ENCODE assay signal across 21 cellular contexts in the genomic region with DNA sequence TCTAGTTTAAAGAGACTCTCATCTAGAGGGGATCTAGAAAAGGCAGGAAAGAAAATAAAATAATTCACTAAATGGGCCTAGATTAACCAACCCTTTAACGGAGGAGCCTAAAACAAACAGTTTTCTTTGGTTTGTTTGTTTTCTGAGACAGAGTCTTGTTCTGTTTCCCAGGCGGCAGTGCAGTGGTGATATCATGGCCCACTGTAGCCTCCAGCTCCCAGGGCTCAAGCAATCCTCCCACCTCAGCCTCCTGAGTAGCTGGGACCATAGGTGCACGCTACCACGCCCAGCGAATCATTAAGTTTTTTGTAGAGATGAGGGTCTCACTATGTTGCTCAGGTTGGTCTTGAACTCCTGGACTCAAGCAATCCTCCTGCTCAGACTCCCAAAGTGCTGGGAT.
DNase-seq lines count a peak whose midpoint lies in the region; ATAC-seq and TF ChIP-seq lines count a peak whose summit lies in the region.
"Had no signal": no experiment of that assay in that cellular context is flagged by ENCODE, and none has a peak within 500 bp of the region (broad histone marks: within the 10 kb centered on the region; RNA-seq: fewer than 3 reads in every experiment).

No MANE protein-coding gene starts in this region.

- TF ChIP-seq CTCF in thyroid gland (IDR thresholded peaks at IDR 0.05) (no peak), transverse colon (IDR thresholded peaks at IDR 0.05) (no peak)

- H3K27ac ChIP-seq in thyroid gland (peak overlapping the region in 2 of 3 donors; percentile 11 to 27), transverse colon (no peak overlapping the region)
- H3K27ac ChIP-seq: 22Rv1; BLaER1 treated with 17β-estradiol and CSF1 and Interleukin-3, amounts not matched to agents 10 nM and 100 nM; GM23248 had no signal

- WGBS in thyroid gland, 2 donors: 78 to 88% methylated on average over 5 of the region's 5 CpGs
- WGBS in transverse colon (ENCODE audit: low coverage in 1 of 2), 2 donors: 60 to 88% methylated on average over 1 to 5 of the region's 5 CpGs

- H3K9me3 ChIP-seq in thyroid gland (no peaks in the 10 kb centered on the region), transverse colon (no peaks in the 10 kb centered on the region)
- H3K9me3 ChIP-seq: BE2C; BLaER1 treated with 17β-estradiol and CSF1 and Interleukin-3, amounts not matched to agents 10 nM and 100 nM had no signal

- TF ChIP-seq POLR2A in thyroid gland (IDR thresholded peaks at IDR 0.05) (no peak), transverse colon (IDR thresholded peaks at IDR 0.05) (no peak)

- intact Hi-C loops in thyroid gland (cut with DNase I) (no loop called here), transverse colon (cut with DNase I; ENCODE audit: low total_unique reads) (no loop called here)

- H3K27me3 ChIP-seq in thyroid gland (no peaks in the 10 kb centered on the region), transverse colon (no peaks in the 10 kb centered on the region)
- H3K27me3 ChIP-seq: BE2C; BLaER1 treated with 17β-estradiol and CSF1 and Interleukin-3, amounts not matched to agents 10 nM and 100 nM had no signal

- H3K27me3 Mint-ChIP-seq in activated T-cell treated with anti-CD3 and anti-CD28 coated beads, Interleukin-2, amount 50 U/mL, for 72 hours (ENCODE audit: low read depth): no peaks in the 10 kb centered on the region
- no peaks in the 10 kb centered on the region for H3K27me3 Mint-ChIP-seq in activated T-cell treated with anti-CD3 and anti-CD28 coated beads, Interleukin-2, amount 50 U/mL, for 24 hours
- H3K27me3 Mint-ChIP-seq: CD4-positive, alpha-beta T cell; CD8-positive, alpha-beta memory T cell had no signal

- ATAC-seq in activated T-cell treated with anti-CD3 and anti-CD28 coated beads, Interleukin-2, amount 50 U/mL, for 72 hours (replicated peaks in 1 of 2): no peak
- no peak for ATAC-seq in GM21717 (IDR thresholded peaks at IDR 0.05; ENCODE audit: unreplicated experiment)
- ATAC-seq: GM12878, HCT116 had no signal

- H3K4me1 ChIP-seq in thyroid gland (peaks cover 3 to 6% of the 10 kb centered on the region in 2 donors), transverse colon (no peaks in the 10 kb centered on the region)
- H3K4me1 ChIP-seq: BE2C; BLaER1 treated with 17β-estradiol and CSF1 and Interleukin-3, amounts not matched to agents 10 nM and 100 nM had no signal

- no peaks in the 10 kb centered on the region for H3K9me3 Mint-ChIP-seq in activated T-cell treated with anti-CD3 and anti-CD28 coated beads, Interleukin-2, amount 50 U/mL, for 72 hours
- H3K9me3 Mint-ChIP-seq in activated T-cell treated with anti-CD3 and anti-CD28 coated beads, Interleukin-2, amount 50 U/mL, for 24 hours: no peaks in the 10 kb centered on the region
- H3K9me3 Mint-ChIP-seq: CD14-positive monocyte; CD4-positive, alpha-beta T cell; CD8-positive, alpha-beta memory T cell; H9 had no signal

- H3K36me3 Mint-ChIP-seq in activated T-cell treated with anti-CD3 and anti-CD28 coated beads, Interleukin-2, amount 50 U/mL, for 72 hours (ENCODE audit: insufficient read depth in 2 of 2): peaks cover 10 to 16% of the 10 kb centered on the region in 2 donors
- peaks cover 82% of the 10 kb centered on the region for H3K36me3 Mint-ChIP-seq in activated T-cell treated with anti-CD3 and anti-CD28 coated beads, Interleukin-2, amount 50 U/mL, for 24 hours (ENCODE audit: low read depth)

- no peak for TF ChIP-seq EP300 in transverse colon (IDR thresholded peaks at IDR 0.05; ENCODE audit: low read depth)

- H3K4me3 ChIP-seq in thyroid gland (replicated peaks in 1 of 3) (no peak overlapping the region), transverse colon (no peak overlapping the region)
- H3K4me3 ChIP-seq: BLaER1 treated with 17β-estradiol and CSF1 and Interleukin-3, amounts not matched to agents 10 nM and 100 nM; GM12878; GM23248 had no signal

- no peak overlapping the region for H3K4me3 Mint-ChIP-seq in activated T-cell treated with anti-CD3 and anti-CD28 coated beads, Interleukin-2, amount 50 U/mL, for 72 hours
- H3K4me3 Mint-ChIP-seq in activated T-cell treated with anti-CD3 and anti-CD28 coated beads, Interleukin-2, amount 50 U/mL, for 24 hours: no peak overlapping the region
- H3K4me3 Mint-ChIP-seq: CD14-positive monocyte; CD4-positive, alpha-beta T cell; CD8-positive, alpha-beta memory T cell; H9 had no signal

- H3K4me1 Mint-ChIP-seq in activated T-cell treated with anti-CD3 and anti-CD28 coated beads, Interleukin-2, amount 50 U/mL, for 72 hours (ENCODE audit: low read depth): peaks cover 9% of the 10 kb centered on the region
- no peaks in the 10 kb centered on the region for H3K4me1 Mint-ChIP-seq in activated T-cell treated with anti-CD3 and anti-CD28 coated beads, Interleukin-2, amount 50 U/mL, for 24 hours (ENCODE audit: low read depth)
- H3K4me1 Mint-ChIP-seq: CD14-positive monocyte; CD8-positive, alpha-beta memory T cell; H9 had no signal

- in situ Hi-C loops in transverse colon (cut with MboI; ENCODE audit: low pct_ligation_motif_present in 1 of 4, low pct_unique_long_range_greater_than_20kb in 1 of 4, low sequenced_read_pairs in 3 of 4): no loop called here

- H3K27ac Mint-ChIP-seq in activated T-cell treated with anti-CD3 and anti-CD28 coated beads, Interleukin-2, amount 50 U/mL, for 72 hours: peak overlapping the region; percentile 55
- H3K27ac Mint-ChIP-seq in activated T-cell treated with anti-CD3 and anti-CD28 coated beads, Interleukin-2, amount 50 U/mL, for 24 hours: no peak overlapping the region
- H3K27ac Mint-ChIP-seq: CD14-positive monocyte; CD4-positive, alpha-beta T cell; CD8-positive, alpha-beta memory T cell; H9 had no signal

- peaks cover 28 to 50% of the 10 kb centered on the region in 2 donors for H3K36me3 ChIP-seq in thyroid gland
- peaks cover 0 to 70% (median 32%) of the 10 kb centered on the region in 4 donors for H3K36me3 ChIP-seq in transverse colon

- DNase-seq in activated T-cell treated with anti-CD3 and anti-CD28 coated beads, Interleukin-2, amount 50 U/mL, for 72 hours: no peak
- DNase-seq in activated T-cell treated with anti-CD3 and anti-CD28 coated beads, Interleukin-2, amount 50 U/mL, for 24 hours: no peak
- DNase-seq in kidney glomerular epithelial cell (lab: John Stamatoyannopoulos, UW) (peak; percentile 25), thyroid gland (no peak), transverse colon (no peak)
- DNase-seq: AML-193; BE2C; CD4-positive, alpha-beta T cell; CD8-positive, alpha-beta memory T cell; DMS 273 treated with DMSO at 0.1 percent for 48 hours; DMS79; EL; GDM1; GM23248; H9 had no signal

Comparison
In these comparisons a context has a peak if more than half of its experiments do, and no peak if none do; other contexts are left out.
1. H3K27ac ChIP-seq: peak in thyroid gland (2 of 3); none in transverse colon (0 of 4).